In genomic region chrX:72306851-72307645, GRCh38 we compare ENCODE assay signal across 9 cellular contexts. TPM values are rescaled to one million over a fixed set of nuclear protein-coding genes. Genes with fewer than 3 reads are reported as not detected.
DNase-seq lines count a peak whose midpoint lies in the region; ATAC-seq and TF ChIP-seq lines count a peak whose summit lies in the region.
"Had no signal": no experiment of that assay in that cellular context is flagged by ENCODE, and none has a peak within 500 bp of the region (broad histone marks: within the 10 kb centered on the region; RNA-seq: fewer than 3 reads in every experiment).

No MANE protein-coding gene starts in this region.

- H3K4me2 ChIP-seq in OCI-LY1 (ENCODE audit: low read length) = peak overlapping the region; percentile 69

- no peak overlapping the region; the same call in 1 of the 2 replicates for H3K9ac ChIP-seq in HUES64 (ENCODE audit: low read depth, low read length)
- H3K9ac ChIP-seq in OCI-LY1 (ENCODE audit: low read length) = no peak overlapping the region

- intact Hi-C loops in heart right ventricle (cut with DNase I) = loop anchor here in 3 of 10 donors (5.0 to 10.0 kb wide), 2 partner anchors 230 to 238 kb away; no protein-coding TSS in a partner anchor

- no peak for TF ChIP-seq CTCF in OCI-LY1 (IDR thresholded peaks at IDR 0.05; ENCODE audit: low read length)
- TF ChIP-seq CTCF in heart right ventricle (IDR thresholded peaks at IDR 0.05) = no peak
- TF ChIP-seq CTCF in omental fat pad (IDR thresholded peaks at IDR 0.05) = no peak

- H3K9me3 ChIP-seq in HUES64 (ENCODE audit: insufficient read depth, low read depth, low read length) (no peaks in the 10 kb centered on the region), OCI-LY1 (ENCODE audit: low read length) (no peaks in the 10 kb centered on the region), heart right ventricle (no peaks in the 10 kb centered on the region)

- peaks cover 84% of the 10 kb centered on the region for H3K27me3 ChIP-seq in HUES64 (ENCODE audit: insufficient read depth, low read length)
- H3K27me3 ChIP-seq in OCI-LY1 (ENCODE audit: insufficient read depth, low read length) = no peaks in the 10 kb centered on the region
- peaks cover 0 to 99% (median 0%) of the 10 kb centered on the region in 7 donors for H3K27me3 ChIP-seq in heart right ventricle

- H4K20me1 ChIP-seq in OCI-LY1 (ENCODE audit: insufficient read depth, low read length) = no peaks in the 10 kb centered on the region

- DNase-seq in COLO668 (lab: John Stamatoyannopoulos, UW; ENCODE audit: unreplicated experiment) = peak; percentile 75
- DNase-seq in amniotic epithelial cell (ENCODE audit: low read depth) = peak; percentile 66
- DNase-seq in heart right ventricle = peak; percentile 40 to 43
- no peak for DNase-seq in omental fat pad (ENCODE audit: low spot score)
- no peak for DNase-seq in HPDE6-E6E7 (ENCODE audit: extremely low spot score)

- ATAC-seq in GM19452 (IDR thresholded peaks at IDR 0.05; ENCODE audit: unreplicated experiment) (peak; percentile 51), heart right ventricle (peak; percentile 70 to 85 (median 79)), omental fat pad (ENCODE audit: low FRiP score) (peak; percentile 31)

- H3K36me3 ChIP-seq in HUES64 (ENCODE audit: insufficient read depth, low read length) (no peaks in the 10 kb centered on the region), OCI-LY1 (ENCODE audit: insufficient read depth, low read length) (no peaks in the 10 kb centered on the region), heart right ventricle (no peaks in the 10 kb centered on the region)

- H3K4me1 ChIP-seq in HUES64 (ENCODE audit: insufficient read depth, low read length) = no peaks in the 10 kb centered on the region
- peaks cover 4% of the 10 kb centered on the region for H3K4me1 ChIP-seq in OCI-LY1 (ENCODE audit: insufficient read depth, low read length, severe bottlenecking)
- H3K4me1 ChIP-seq in heart right ventricle = peaks cover 0 to 37% (median 19%) of the 10 kb centered on the region in 9 donors

- H3K4me3 ChIP-seq in HUES64 (ENCODE audit: low read length) = peak overlapping the region; percentile 48
- peak overlapping the region; percentile 49 for H3K4me3 ChIP-seq in OCI-LY1 (ENCODE audit: low read depth, low read length, poor library complexity, severe bottlenecking)
- peak overlapping the region; percentile 38 to 66 (median 55) for H3K4me3 ChIP-seq in heart right ventricle

- H3K79me2 ChIP-seq in OCI-LY1 (ENCODE audit: insufficient read depth, low read length) = no peaks in the 10 kb centered on the region

- H3F3A ChIP-seq in OCI-LY1 (ENCODE audit: insufficient read depth, low read length) = no peaks in the 10 kb centered on the region

- no peaks in the 10 kb centered on the region for H3K9me2 ChIP-seq in OCI-LY1 (ENCODE audit: low read depth, low read length)

- H2AFZ ChIP-seq in OCI-LY1 (ENCODE audit: low read length) = no peak overlapping the region

- H3K27ac ChIP-seq in HUES64 (ENCODE audit: low read depth, low read length) (no peak overlapping the region), OCI-LY1 (ENCODE audit: low read depth, low read length, poor library complexity, severe bottlenecking) (no peak overlapping the region), heart right ventricle (no peak overlapping the region)

- WGBS in HUES64 = 2% methylated on average over 56 of the region's 56 CpGs
- WGBS in heart right ventricle, 2 donors = 1% methylated on average over 37 to 55 of the region's 56 CpGs

RNA-seq across cellular contexts. Expression of gene CITED1, which starts 1.3 kb away (rescaled TPM):
- polyA plus RNA-seq in HUES64 (2013, experiment 1 of 2) = 1.4 TPM
- polyA plus RNA-seq in HUES64 (2013, experiment 2 of 2) = 2.9 TPM
- total RNA-seq in heart right ventricle (under 1 TPM in 2 of 10 donors, not detected in 8; 0.20 to 0.53 TPM), omental fat pad (1 to 10 TPM in 2 of 4 donors, under 1 TPM in 1, not detected in 1; 0.60 to 5.0 (median 4.7) TPM)
- polyA plus RNA-seq in heart right ventricle = under 1 TPM in 1 of 2 donors, not detected in 1; 0.83 TPM
- total RNA-seq: T-helper 2 cell treated with Interferon-gamma antibody and Interleukin-4, amounts not matched to agents 100 ng/mL and 5 ng/mL, for 36 hours had no signal

RNA-seq across cellular contexts. Expression of gene RPS4X, which starts 30.0 kb away (rescaled TPM):
- 804 TPM for polyA plus RNA-seq in HUES64 (2013, experiment 1 of 2)
- 848 TPM for polyA plus RNA-seq in HUES64 (2013, experiment 2 of 2)
- total RNA-seq in heart right ventricle (100 to 1,000 TPM; 404 to 657 (median 436) TPM), omental fat pad (1,000 to 10,000 TPM in 2 of 4 donors, 100 to 1,000 TPM in 2; 603 to 1,148 (median 884) TPM)
- polyA plus RNA-seq in heart right ventricle = 100 to 1,000 TPM; 397 to 783 TPM

Comparison
In these comparisons a context has a peak if more than half of its experiments do, and no peak if none do; other contexts are left out.
1. DNase-seq: peak in COLO668 (single experiment), amniotic epithelial cell (single experiment) and heart right ventricle (2 of 2); none in omental fat pad (single experiment) and HPDE6-E6E7 (single experiment).
2. Peak in every context shown above with its lines, with median percentiles within 50 percentile points of each other: ATAC-seq and H3K4me3 ChIP-seq.